In genomic region chr15:65790692-65791334, GRCh38 we compare ENCODE assay signal across 8 cellular contexts. TPM values are rescaled to one million over a fixed set of nuclear protein-coding genes. Genes with fewer than 3 reads are reported as not detected.
DNase-seq lines count a peak whose midpoint lies in the region; ATAC-seq lines count a peak whose summit lies in the region.

No MANE protein-coding gene starts in this region.

- 24 to 29% methylated on average over 10 of the region's 14 CpGs for WGBS in mesodermal cell (ENCODE audit: insufficient coverage in 2 of 2), 2 experiments

- H3K9me3 ChIP-seq in mesodermal cell (ENCODE audit: control insufficient read depth, low read length) = no peaks in the 10 kb centered on the region

- peak; percentile 14 for DNase-seq in SKM-1 treated with dmso at 0.1 percent for 144 hours (lab: John Stamatoyannopoulos, UW; ENCODE audit: unreplicated experiment)
- no peak for DNase-seq in SKM-1 (lab: John Stamatoyannopoulos, UW; ENCODE audit: unreplicated experiment)
- peak; percentile 57 for DNase-seq in NCI-H69 (lab: John Stamatoyannopoulos, UW)
- peak; percentile 11 for DNase-seq in cerebellum (ENCODE audit: low spot score)
- no peak for DNase-seq in NCI-H1417 treated with DMSO at 0.1 percent for 48 hours (lab: John Stamatoyannopoulos, UW)
- no peak for DNase-seq in NCI-H2081 treated with DMSO at 0.1 percent for 48 hours (lab: John Stamatoyannopoulos, UW)

- no peaks in the 10 kb centered on the region for H3K36me3 ChIP-seq in mesodermal cell (ENCODE audit: control insufficient read depth, insufficient read depth, low read length)

- H3K4me3 ChIP-seq in mesodermal cell (ENCODE audit: extremely low read depth, insufficient read depth, low read length, poor library complexity, severe bottlenecking) = peak overlapping the region; percentile 65

- H3K27ac ChIP-seq in mesodermal cell (ENCODE audit: low read depth, low read length, severe bottlenecking) = peak overlapping the region; percentile 79

- no peaks in the 10 kb centered on the region for H3K4me1 ChIP-seq in mesodermal cell (ENCODE audit: control insufficient read depth, insufficient read depth, low read length, poor library complexity, severe bottlenecking)

- ATAC-seq in HG03565 (IDR thresholded peaks at IDR 0.05; ENCODE audit: unreplicated experiment) = no peak

RNA-seq across cellular contexts. Expression of gene DENND4A, which starts 1.3 kb away (rescaled TPM):
- 55.3 TPM for total RNA-seq in cerebellum
- 8.1 TPM for polyA plus RNA-seq in mesodermal cell (2013, experiment 1 of 2)
- 7.7 TPM for polyA plus RNA-seq in mesodermal cell (2013, experiment 2 of 2)

Comparison
In these comparisons a context has a peak if more than half of its experiments do, and no peak if none do; other contexts are left out.
1. DNase-seq: peak in SKM-1 treated with dmso at 0.1 percent for 144 hours (single experiment), NCI-H69 (single experiment) and cerebellum (single experiment); none in SKM-1 (single experiment), NCI-H1417 treated with DMSO at 0.1 percent for 48 hours (single experiment) and NCI-H2081 treated with DMSO at 0.1 percent for 48 hours (single experiment).